In genomic region chr10:88243202-88243744, GRCh38 we compare ENCODE assay signal across 18 cellular contexts.
DNase-seq lines count a peak whose midpoint lies in the region; ATAC-seq and TF ChIP-seq lines count a peak whose summit lies in the region.
"Had no signal": no experiment of that assay in that cellular context is flagged by ENCODE, and none has a peak within 500 bp of the region (broad histone marks: within the 10 kb centered on the region; RNA-seq: fewer than 3 reads in every experiment).

No MANE protein-coding gene starts in this region.

- ATAC-seq in Right ventricle myocardium superior (ENCODE audit: poor library complexity) (peak; percentile 34), GM19395 (IDR thresholded peaks at IDR 0.05; ENCODE audit: unreplicated experiment) (no peak)
- ATAC-seq: activated CD8-positive, alpha-beta T cell treated with anti-CD3 and anti-CD28 coated beads for 36 hours; K562; stimulated activated memory B cell treated with anti-CD40 and anti-IgM and Interleukin-4, amounts not matched to agents 10 μg/mL and 1 μg/mL and 100 μg/mL, for 72 hours had no signal

- peaks cover 22 to 37% of the 10 kb centered on the region in 2 donors for H3K4me1 ChIP-seq in adrenal gland (replicated peaks in 1 of 2)
- H3K4me1 ChIP-seq: parathyroid adenoma had no signal

- H3K27ac Mint-ChIP-seq in nephron: peak overlapping the region; percentile 66 to 80 (median 78)
- H3K27ac Mint-ChIP-seq in type B pancreatic cell: peak overlapping the region; percentile 29
- H3K27ac Mint-ChIP-seq: activated CD8-positive, alpha-beta T cell treated with anti-CD3 and anti-CD28 coated beads for 36 hours; CD14-positive monocyte; stimulated activated memory B cell treated with anti-CD40 and anti-IgM and Interleukin-4, amounts not matched to agents 10 μg/mL and 1 μg/mL and 100 μg/mL, for 72 hours had no signal

- TF ChIP-seq POLR2A in adrenal gland (IDR thresholded peaks at IDR 0.05): no peak

- no peaks in the 10 kb centered on the region for H3K9me3 Mint-ChIP-seq in nephron
- H3K9me3 Mint-ChIP-seq in type B pancreatic cell: no peaks in the 10 kb centered on the region
- H3K9me3 Mint-ChIP-seq: activated CD8-positive, alpha-beta T cell treated with anti-CD3 and anti-CD28 coated beads for 36 hours; brain had no signal

- H3K27me3 ChIP-seq in adrenal gland: no peaks in the 10 kb centered on the region

- H3K36me3 Mint-ChIP-seq in nephron (ENCODE audit: low read depth): no peaks in the 10 kb centered on the region
- no peaks in the 10 kb centered on the region for H3K36me3 Mint-ChIP-seq in type B pancreatic cell
- H3K36me3 Mint-ChIP-seq: brain; CD14-positive monocyte; stimulated activated memory B cell treated with anti-CD40 and anti-IgM and Interleukin-4, amounts not matched to agents 10 μg/mL and 1 μg/mL and 100 μg/mL, for 72 hours had no signal

- DNase-seq in adrenal gland (peak in 2 of 7 donors; percentile 25 to 35), Right ventricle myocardium superior (no peak), type B pancreatic cell (ENCODE audit: extremely low spot score, unreplicated experiment) (no peak), GOT3 (lab: John Stamatoyannopoulos, UW) (no peak), NCI-H2196 treated with DMSO at 0.1 percent for 48 hours (lab: John Stamatoyannopoulos, UW; ENCODE audit: unreplicated experiment) (no peak), pons (ENCODE audit: low spot score) (no peak)
- DNase-seq: activated CD8-positive, alpha-beta T cell treated with anti-CD3 and anti-CD28 coated beads for 36 hours; NCI-H1436 treated with DMSO at 0.1 percent for 48 hours; NCI-H774; SIG-M5; stimulated activated CD4-positive, alpha-beta T cell treated with anti-CD3 and anti-CD28 coated beads, Interleukin-4, amount 100 ng/mL, for 4 hours had no signal

- peak overlapping the region; percentile 69 to 90 (median 77) for H3K27ac ChIP-seq in adrenal gland

- H3K9me3 ChIP-seq in adrenal gland (replicated peaks in 1 of 3): no peaks in the 10 kb centered on the region

- intact Hi-C loops in adrenal gland (cut with DNase I): no loop called here
- intact Hi-C loops in Right ventricle myocardium superior (cut with DNase I): loop anchor here (5.0 to 10.0 kb wide), 2 partner anchors 142 to 381 kb away; partner anchors contain the start of genes KLLN and PTEN

- H3K27me3 Mint-ChIP-seq in nephron (ENCODE audit: low read depth) (peaks cover 4% of the 10 kb centered on the region), type B pancreatic cell (no peaks in the 10 kb centered on the region)
- H3K27me3 Mint-ChIP-seq: activated CD8-positive, alpha-beta T cell treated with anti-CD3 and anti-CD28 coated beads for 36 hours; stimulated activated memory B cell treated with anti-CD40 and anti-IgM and Interleukin-4, amounts not matched to agents 10 μg/mL and 1 μg/mL and 100 μg/mL, for 72 hours had no signal

- TF ChIP-seq CTCF in adrenal gland (IDR thresholded peaks at IDR 0.05) (peak in 1 of 6 experiments; percentile 1), nephron (IDR thresholded peaks at IDR 0.05; ENCODE audit: unreplicated experiment in 3 of 3) (no peak), type B pancreatic cell (conservative IDR thresholded peaks at IDR 0.05) (no peak)

- H3K4me3 Mint-ChIP-seq in nephron (peak overlapping the region in 1 of 3 experiments; percentile 7), type B pancreatic cell (no peak overlapping the region)
- H3K4me3 Mint-ChIP-seq: activated CD8-positive, alpha-beta T cell treated with anti-CD3 and anti-CD28 coated beads for 36 hours; CD14-positive monocyte; stimulated activated memory B cell treated with anti-CD40 and anti-IgM and Interleukin-4, amounts not matched to agents 10 μg/mL and 1 μg/mL and 100 μg/mL, for 72 hours had no signal

- 16 to 35% (median 34%) methylated on average over 5 of the region's 5 CpGs for WGBS in adrenal gland, 4 donors

- peak overlapping the region in 1 of 4 donors; percentile 35 for H3K4me3 ChIP-seq in adrenal gland
- H3K4me3 ChIP-seq: K562 had no signal

- H3K4me1 Mint-ChIP-seq in nephron (peaks cover 57% of the 10 kb centered on the region), type B pancreatic cell (ENCODE audit: unreplicated experiment) (peaks cover 35% of the 10 kb centered on the region)

- no peaks in the 10 kb centered on the region for H3K36me3 ChIP-seq in adrenal gland (replicated peaks in 1 of 2)
